1 cellular context compared by ENCODE assay signal in the genomic region with DNA sequence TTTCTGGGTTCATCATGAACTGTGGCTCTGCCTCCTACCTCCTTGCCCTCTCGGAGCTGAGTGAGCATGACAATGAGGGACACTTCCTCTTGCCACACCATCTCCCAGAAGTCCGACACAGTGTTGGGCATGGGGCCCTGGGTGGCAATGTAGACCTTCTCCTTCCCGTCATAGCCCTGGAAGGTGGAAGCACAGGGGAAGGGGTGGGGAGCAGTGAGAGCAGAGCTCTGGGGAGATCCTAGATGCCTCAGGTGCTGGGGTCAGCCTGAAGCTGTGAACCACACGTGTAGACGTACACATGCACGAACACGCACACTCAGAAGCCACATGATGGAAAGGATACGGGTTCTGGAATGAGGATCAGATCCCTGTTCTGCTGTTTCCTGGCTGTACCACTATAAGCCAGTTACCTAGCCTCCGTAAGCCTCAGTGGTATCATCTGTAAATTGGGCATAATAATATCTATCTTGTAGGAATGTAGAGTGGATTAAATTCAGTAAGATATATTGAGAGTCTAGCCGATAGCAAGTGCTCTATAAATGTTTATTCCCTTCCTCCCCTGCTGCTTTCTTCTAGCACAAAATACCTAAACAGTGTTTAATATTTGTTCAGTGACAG.
TF ChIP-seq lines count a peak whose summit lies in the region.

No MANE protein-coding gene starts in this region.

TF ChIP-seq in A549, 52 proteins besides CTCF, POLR2A, EP300 and RAD21 (continued from another document):
- TF ChIP-seq, protein P1, sequence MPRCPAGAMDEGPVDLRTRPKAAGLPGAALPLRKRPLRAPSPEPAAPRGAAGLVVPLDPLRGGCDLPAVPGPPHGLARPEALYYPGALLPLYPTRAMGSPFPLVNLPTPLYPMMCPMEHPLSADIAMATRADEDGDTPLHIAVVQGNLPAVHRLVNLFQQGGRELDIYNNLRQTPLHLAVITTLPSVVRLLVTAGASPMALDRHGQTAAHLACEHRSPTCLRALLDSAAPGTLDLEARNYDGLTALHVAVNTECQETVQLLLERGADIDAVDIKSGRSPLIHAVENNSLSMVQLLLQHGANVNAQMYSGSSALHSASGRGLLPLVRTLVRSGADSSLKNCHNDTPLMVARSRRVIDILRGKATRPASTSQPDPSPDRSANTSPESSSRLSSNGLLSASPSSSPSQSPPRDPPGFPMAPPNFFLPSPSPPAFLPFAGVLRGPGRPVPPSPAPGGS (IDR thresholded peaks at IDR 0.05), result no peak
- no peak for TF ChIP-seq MYC (IDR thresholded peaks at IDR 0.05; ENCODE audit: borderline replicate concordance, low read length)
- TF ChIP-seq HOXB13 (CRISPR knock-in tag; IDR thresholded peaks at IDR 0.05; ENCODE audit: low read depth), result no peak
- TF ChIP-seq RNF2 (IDR thresholded peaks at IDR 0.05; ENCODE audit: borderline replicate concordance, low read depth), result no peak
